In genomic region chr12:130568546-130568945, GRCh38 we compare ENCODE assay signal across 16 cellular contexts.
A peak's percentile ranks its signal among the peaks of the same experiment; 100 is the strongest.
DNase-seq lines count a peak whose midpoint lies in the region; ATAC-seq and TF ChIP-seq lines count a peak whose summit lies in the region.
"Had no signal": no experiment of that assay in that cellular context is flagged by ENCODE, and none has a peak within 500 bp of the region (broad histone marks: within the 10 kb centered on the region; RNA-seq: fewer than 3 reads in every experiment).

No MANE protein-coding gene starts in this region.

- DNase-seq in superior temporal gyrus (ENCODE audit: extremely low spot score) (peak; percentile 57), aorta (no peak), colonic mucosa (no peak)
- DNase-seq: C1 segment of cervical spinal cord; Calu3; CD4-positive, alpha-beta memory T cell; COR-L47; DMS53; DMS79 treated with DMSO at 0.1 percent for 48 hours; GF-D8; GM23248; H7; HCEC 1CT had no signal

- peaks cover 30 to 60% (median 55%) of the 10 kb centered on the region in 10 experiments for H3K4me1 ChIP-seq in BLaER1 treated with 17β-estradiol and CSF1 and Interleukin-3, amounts not matched to agents 10 nM and 100 nM
- no peaks in the 10 kb centered on the region for H3K4me1 ChIP-seq in aorta (ENCODE audit: control insufficient read depth in 1 of 2, insufficient read depth in 2 of 2, low read length in 2 of 2)
- no peaks in the 10 kb centered on the region for H3K4me1 ChIP-seq in colonic mucosa

- H3K36me3 ChIP-seq in BLaER1 treated with 17β-estradiol and CSF1 and Interleukin-3, amounts not matched to agents 10 nM and 100 nM, result no peaks in the 10 kb centered on the region
- no peaks in the 10 kb centered on the region for H3K36me3 ChIP-seq in aorta (ENCODE audit: control insufficient read depth in 1 of 2, insufficient read depth in 2 of 2, low read length in 1 of 2)
- no peaks in the 10 kb centered on the region for H3K36me3 ChIP-seq in colonic mucosa

- no peak overlapping the region for H3K4me3 ChIP-seq in BLaER1 treated with 17β-estradiol and CSF1 and Interleukin-3, amounts not matched to agents 10 nM and 100 nM
- H3K4me3 ChIP-seq in aorta (ENCODE audit: low read length in 2 of 2) (no peak overlapping the region), colonic mucosa (no peak overlapping the region)
- H3K4me3 ChIP-seq: GM23248 had no signal

- TF ChIP-seq CTCF in colonic mucosa (IDR thresholded peaks at IDR 0.05), result no peak

- peak overlapping the region in 9 of 11 experiments; percentile 45 to 87 (median 73); a peak in 16 of 22 replicates for H3K4me2 ChIP-seq in BLaER1 treated with 17β-estradiol and CSF1 and Interleukin-3, amounts not matched to agents 10 nM and 100 nM

- no peak for ATAC-seq in GM18517 (IDR thresholded peaks at IDR 0.05; ENCODE audit: unreplicated experiment)
- no peak for ATAC-seq in aorta (ENCODE audit: low FRiP score)

- peaks cover 0 to 15% (median 0%) of the 10 kb centered on the region in 11 experiments; a peak in 4 of 22 replicates for H3K27me3 ChIP-seq in BLaER1 treated with 17β-estradiol and CSF1 and Interleukin-3, amounts not matched to agents 10 nM and 100 nM
- H3K27me3 ChIP-seq in aorta (ENCODE audit: control insufficient read depth in 1 of 2, insufficient read depth in 2 of 2, low read length in 1 of 2), result no peaks in the 10 kb centered on the region
- no peaks in the 10 kb centered on the region for H3K27me3 ChIP-seq in colonic mucosa

- 57 to 64% methylated on average over 6 of the region's 6 CpGs for WGBS in aorta, 2 donors

- no peak overlapping the region for H3K27ac ChIP-seq in BLaER1 treated with 17β-estradiol and CSF1 and Interleukin-3, amounts not matched to agents 10 nM and 100 nM
- H3K27ac ChIP-seq in cingulate gyrus (ENCODE audit: low read depth, low read length) (peak overlapping the region; percentile 51), aorta (ENCODE audit: low read depth in 1 of 2, low read length in 2 of 2) (no peak overlapping the region), colonic mucosa (no peak overlapping the region)
- H3K27ac ChIP-seq: GM23248 had no signal

- peaks cover 0 to 3% (median 0%) of the 10 kb centered on the region in 11 experiments; a peak in 5 of 22 replicates for H4K20me1 ChIP-seq in BLaER1 treated with 17β-estradiol and CSF1 and Interleukin-3, amounts not matched to agents 10 nM and 100 nM

- H3K9me3 ChIP-seq in BLaER1 treated with 17β-estradiol and CSF1 and Interleukin-3, amounts not matched to agents 10 nM and 100 nM (replicated peaks in 1 of 11), result peaks cover 20 to 30% (median 27%) of the 10 kb centered on the region in 11 experiments
- H3K9me3 ChIP-seq in aorta (ENCODE audit: control insufficient read depth, low read length) (peaks cover 4% of the 10 kb centered on the region), colonic mucosa (no peaks in the 10 kb centered on the region)

- intact Hi-C loops in aorta (cut with DNase I) (no loop called here), colonic mucosa (cut with DNase I) (no loop called here)

- no peak overlapping the region for H3K9ac ChIP-seq in BLaER1 treated with 17β-estradiol and CSF1 and Interleukin-3, amounts not matched to agents 10 nM and 100 nM
- no peak overlapping the region for H3K9ac ChIP-seq in colonic mucosa (ENCODE audit: low read depth in 2 of 2, low read length in 2 of 2)
- H3K9ac ChIP-seq: GM23248 had no signal
